ENCODE assay signal across 1 cellular context in genomic region chr12:75177997-75178396, GRCh38.
TF ChIP-seq lines count a peak whose summit lies in the region.

No MANE protein-coding gene starts in this region.

TF ChIP-seq in SK-N-SH, 30 proteins besides CTCF, POLR2A, EP300 and RAD21 (continued from another document):
- TF ChIP-seq PBX3 (IDR thresholded peaks at IDR 0.05), result peak; percentile 82
- no peak for TF ChIP-seq GABPA (IDR thresholded peaks at IDR 0.05; ENCODE audit: low read depth)
- TF ChIP-seq TAF1 (IDR thresholded peaks at IDR 0.05; ENCODE audit: borderline replicate concordance, low read depth, low read length), result no peak
- no peak for TF ChIP-seq MXI1 (IDR thresholded peaks at IDR 0.05; ENCODE audit: low read depth, low read length)
- no peak for TF ChIP-seq RCOR1 (IDR thresholded peaks at IDR 0.05; ENCODE audit: low read length)
- no peak for TF ChIP-seq EZH2phosphoT487 (IDR thresholded peaks at IDR 0.05; ENCODE audit: borderline replicate concordance, low read depth)
- TF ChIP-seq FOXM1 (IDR thresholded peaks at IDR 0.05; ENCODE audit: low read depth), result 0 out of 2 replicates have a peak, but pooled peaks have one; percentile 19
- TF ChIP-seq ZBTB33 (IDR thresholded peaks at IDR 0.05; ENCODE audit: borderline replicate concordance, low read depth), result peak; percentile 34; the same call in 1 of the 2 replicates
- TF ChIP-seq POLR2AphosphoS5 (IDR thresholded peaks at IDR 0.05; ENCODE audit: low read depth, low read length), result peak; percentile 84
- no peak for TF ChIP-seq SIN3A (IDR thresholded peaks at IDR 0.05; ENCODE audit: borderline replicate concordance, low read depth, low read length)
- TF ChIP-seq TCF12 (IDR thresholded peaks at IDR 0.05), result peak; percentile 96
- no peak for TF ChIP-seq MEF2A (IDR thresholded peaks at IDR 0.05; ENCODE audit: borderline replicate concordance, low read depth)
- no peak for TF ChIP-seq USF1 (IDR thresholded peaks at IDR 0.05; ENCODE audit: borderline replicate concordance, low read depth)
- TF ChIP-seq YY1 (IDR thresholded peaks at IDR 0.05; ENCODE audit: low read depth), result no peak
- TF ChIP-seq RXRA (IDR thresholded peaks at IDR 0.05; ENCODE audit: borderline replicate concordance, low read depth), result no peak
- TF ChIP-seq FOXJ3 (CRISPR knock-in tag; IDR thresholded peaks at IDR 0.05), result no peak
- TF ChIP-seq NFIC (IDR thresholded peaks at IDR 0.05; ENCODE audit: borderline replicate concordance), result peak; percentile 54; the same call in 1 of the 2 replicates
- peak; percentile 96 for TF ChIP-seq JUND (IDR thresholded peaks at IDR 0.05)
- no peak for TF ChIP-seq CHD2 (IDR thresholded peaks at IDR 0.05; ENCODE audit: low read length, partially characterized antibody)
- TF ChIP-seq FOSL2 (IDR thresholded peaks at IDR 0.05; ENCODE audit: borderline replicate concordance, low read depth), result peak; percentile 97
- TF ChIP-seq USF2 (IDR thresholded peaks at IDR 0.05; ENCODE audit: borderline replicate concordance, low read depth, low read length), result no peak
- TF ChIP-seq MAX (IDR thresholded peaks at IDR 0.05; ENCODE audit: low read depth), result 0 out of 2 replicates have a peak, but pooled peaks have one; percentile 21
- TF ChIP-seq RFX5 (IDR thresholded peaks at IDR 0.05; ENCODE audit: low read length), result no peak
TF ChIP-seq in SK-N-SH: peak in this region for 9.
